Comparison of ENCODE assay signal across 8 cellular contexts in genomic region chr3:68893600-68894239, GRCh38. TPM values are rescaled to one million over a fixed set of nuclear protein-coding genes. Genes with fewer than 3 reads are reported as not detected.
DNase-seq lines count a peak whose midpoint lies in the region; ATAC-seq, FAIRE-seq and TF ChIP-seq lines count a peak whose summit lies in the region.

No MANE protein-coding gene starts in this region.

- H3K27ac ChIP-seq in heart left ventricle, result no peak overlapping the region

- no peaks in the 10 kb centered on the region for H3K9me3 Mint-ChIP-seq in progenitor cell of endocrine pancreas (ENCODE audit: low read depth)
- no peaks in the 10 kb centered on the region for H3K9me3 Mint-ChIP-seq in activated CD4-positive, alpha-beta T cell treated with anti-CD3 and anti-CD28 coated beads for 36 hours (ENCODE audit: low read depth)

- H3K9me3 ChIP-seq in heart left ventricle, result no peaks in the 10 kb centered on the region

- DNase-seq in heart left ventricle (no peak), left cardiac atrium (no peak), NCI-H748 treated with DMSO at 0.1 percent for 48 hours (lab: John Stamatoyannopoulos, UW) (peak; percentile 51), progenitor cell of endocrine pancreas (ENCODE audit: low spot score, unreplicated experiment) (no peak), NCI-H2107 (lab: John Stamatoyannopoulos, UW) (no peak)
- DNase-seq in activated CD4-positive, alpha-beta T cell treated with anti-CD3 and anti-CD28 coated beads for 36 hours, result no peak

- no peak overlapping the region for H3K4me3 ChIP-seq in heart left ventricle

- no peaks in the 10 kb centered on the region for H3K36me3 Mint-ChIP-seq in progenitor cell of endocrine pancreas (ENCODE audit: insufficient read depth)
- no peaks in the 10 kb centered on the region for H3K36me3 Mint-ChIP-seq in activated CD4-positive, alpha-beta T cell treated with anti-CD3 and anti-CD28 coated beads for 36 hours (ENCODE audit: low read depth)

- TF ChIP-seq CTCF in heart left ventricle (IDR thresholded peaks at IDR 0.05) (peak; percentile 37 to 66 (median 53)), progenitor cell of endocrine pancreas (IDR thresholded peaks at IDR 0.05; ENCODE audit: unreplicated experiment) (peak; percentile 75)

- peaks cover 0 to 17% (median 0%) of the 10 kb centered on the region in 9 donors for H3K27me3 ChIP-seq in heart left ventricle

- H3K4me1 ChIP-seq in heart left ventricle, result no peaks in the 10 kb centered on the region

- H3K27me3 Mint-ChIP-seq in progenitor cell of endocrine pancreas, result peaks cover 3% of the 10 kb centered on the region
- peaks cover under 1% of the 10 kb centered on the region for H3K27me3 Mint-ChIP-seq in activated CD4-positive, alpha-beta T cell treated with anti-CD3 and anti-CD28 coated beads for 36 hours

- H3K4me1 Mint-ChIP-seq in progenitor cell of endocrine pancreas (ENCODE audit: low read depth), result peaks cover 3% of the 10 kb centered on the region
- no peaks in the 10 kb centered on the region for H3K4me1 Mint-ChIP-seq in activated CD4-positive, alpha-beta T cell treated with anti-CD3 and anti-CD28 coated beads for 36 hours

- POLR2A ChIA-PET in activated CD4-positive, alpha-beta T cell treated with anti-CD3 and anti-CD28 coated beads for 36 hours (lab: Charles Lee), result no interaction called here

- 34 to 43% (median 39%) methylated on average over 3 of the region's 3 CpGs for WGBS in heart left ventricle, 4 donors

- H3K36me3 ChIP-seq in heart left ventricle, result no peaks in the 10 kb centered on the region

- intact Hi-C loops in heart left ventricle (cut with DNase I), result loop anchor here in 4 of 10 donors (5.0 to 10.0 kb wide), 5 partner anchors 79 to 1959 kb away; no protein-coding TSS in a partner anchor
- intact Hi-C loops in left cardiac atrium (cut with DNase I), result no loop called here
- intact Hi-C loops in activated CD4-positive, alpha-beta T cell treated with anti-CD3 and anti-CD28 coated beads for 36 hours (cut with DNase I, micrococcal nuclease), result loop anchor here (5.0 kb wide), 3 partner anchors 79 to 1921 kb away; no protein-coding TSS in a partner anchor

- FAIRE-seq in endometrium (lab: Jason Lieb, UNC), result peak; percentile 94

- TF ChIP-seq POLR2A in heart left ventricle (IDR thresholded peaks at IDR 0.05), result no peak

- CTCF ChIA-PET in activated CD4-positive, alpha-beta T cell treated with anti-CD3 and anti-CD28 coated beads for 36 hours (lab: Charles Lee), result interaction anchor here (0.6 to 2.3 kb wide), 20 partner anchors 9 to 1955 kb away, joined by 3 to 13 read pairs (median 4); no protein-coding TSS in a partner anchor

- no peak overlapping the region for H3K4me3 Mint-ChIP-seq in progenitor cell of endocrine pancreas (ENCODE audit: low read depth)
- no peak overlapping the region for H3K4me3 Mint-ChIP-seq in activated CD4-positive, alpha-beta T cell treated with anti-CD3 and anti-CD28 coated beads for 36 hours

- no peak overlapping the region for H3K27ac Mint-ChIP-seq in progenitor cell of endocrine pancreas
- H3K27ac Mint-ChIP-seq in activated CD4-positive, alpha-beta T cell treated with anti-CD3 and anti-CD28 coated beads for 36 hours, result no peak overlapping the region

- ATAC-seq in heart left ventricle (no peak), left cardiac atrium (no peak), GM19324 (IDR thresholded peaks at IDR 0.05; ENCODE audit: low FRiP score, unreplicated experiment) (no peak)
- ATAC-seq in activated CD4-positive, alpha-beta T cell treated with anti-CD3 and anti-CD28 coated beads for 36 hours, result no peak

RNA-seq across cellular contexts. Expression of gene TAFA4, which starts 38.6 kb away (rescaled TPM):
- total RNA-seq in heart left ventricle, result not detected
- not detected for polyA plus RNA-seq in heart left ventricle
- not detected for total RNA-seq in left cardiac atrium
- total RNA-seq in progenitor cell of endocrine pancreas, result 0.18 and 0.86 TPM in 2 replicates
- not detected for total RNA-seq in activated CD4-positive, alpha-beta T cell treated with anti-CD3 and anti-CD28 coated beads for 36 hours

Comparison
In these comparisons a context has a peak if more than half of its experiments do, and no peak if none do; other contexts are left out.
1. intact Hi-C loops: an anchor here in activated CD4-positive, alpha-beta T cell treated with anti-CD3 and anti-CD28 coated beads for 36 hours (5.0 kb wide); none called in left cardiac atrium.